In genomic region chr20:43451400-43451799, GRCh38 we compare ENCODE assay signal across 2 cellular contexts.
TF ChIP-seq lines count a peak whose summit lies in the region.

No MANE protein-coding gene starts in this region.

TF ChIP-seq in HepG2, 621 proteins besides CTCF, POLR2A, EP300 and RAD21:
- TF ChIP-seq ARNTL (CRISPR knock-in tag; IDR thresholded peaks at IDR 0.05), result no peak
- TF ChIP-seq CC2D1A (CRISPR knock-in tag; IDR thresholded peaks at IDR 0.05), result no peak
- TF ChIP-seq ZFYVE20 (CRISPR knock-in tag; IDR thresholded peaks at IDR 0.05; ENCODE audit: borderline replicate concordance, low read depth), result no peak
- TF ChIP-seq, protein P1, sequence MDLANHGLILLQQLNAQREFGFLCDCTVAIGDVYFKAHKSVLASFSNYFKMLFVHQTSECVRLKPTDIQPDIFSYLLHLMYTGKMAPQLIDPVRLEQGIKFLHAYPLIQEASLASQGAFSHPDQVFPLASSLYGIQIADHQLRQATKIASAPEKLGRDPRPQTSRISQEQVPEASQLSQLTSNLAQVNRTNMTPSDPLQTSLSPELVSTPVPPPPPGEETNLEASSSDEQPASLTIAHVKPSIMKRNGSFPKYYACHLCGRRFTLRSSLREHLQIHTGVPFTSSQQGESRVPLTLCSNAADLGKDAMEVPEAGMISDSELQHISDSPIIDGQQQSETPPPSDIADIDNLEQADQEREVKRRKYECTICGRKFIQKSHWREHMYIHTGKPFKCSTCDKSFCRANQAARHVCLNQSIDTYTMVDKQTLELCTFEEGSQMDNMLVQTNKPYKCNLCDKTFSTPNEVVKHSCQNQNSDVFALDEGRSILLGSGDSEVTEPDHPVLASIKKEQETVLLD (CRISPR knock-in tag; IDR thresholded peaks at IDR 0.05; ENCODE audit: low read depth), result no peak
- no peak for TF ChIP-seq HCFC1 (IDR thresholded peaks at IDR 0.05; ENCODE audit: low read depth, low read length)
- no peak for TF ChIP-seq ZNF20 (CRISPR knock-in tag; IDR thresholded peaks at IDR 0.05)
- TF ChIP-seq ZBTB43 (CRISPR knock-in tag; conservative IDR thresholded peaks at IDR 0.05), result no peak

TF ChIP-seq in H1, 55 proteins besides CTCF, POLR2A, EP300 and RAD21:
- TF ChIP-seq CHD1 (IDR thresholded peaks at IDR 0.05; ENCODE audit: low read depth, low read length) (no peak), KDM1A (IDR thresholded peaks at IDR 0.05; ENCODE audit: borderline replicate concordance, low read length) (peak; percentile 73; the same call in 1 of the 2 replicates)
